ENCODE assay signal across 30 cellular contexts in genomic region chr14:95830386-95830785, GRCh38. TPM values are rescaled to one million over a fixed set of nuclear protein-coding genes. Genes with fewer than 3 reads are reported as not detected.
"Had no signal": no experiment of that assay in that cellular context is flagged by ENCODE, and none has a peak within 500 bp of the region (broad histone marks: within the 10 kb centered on the region; RNA-seq: fewer than 3 reads in every experiment).

No MANE protein-coding gene starts in this region.

- H3K27ac ChIP-seq: breast epithelium, colonic mucosa, KMS-11, Peyer's patch, RWPE1, SJSA1 had no signal

- H3K4me3 ChIP-seq: breast epithelium, colonic mucosa, Peyer's patch, SJSA1 had no signal

- H3K4me1 Mint-ChIP-seq: activated CD8-positive, alpha-beta memory T cell treated with anti-CD3 and anti-CD28 coated beads, Interleukin-2, amount 10 ng/mL, durations not matched to agents 7 days and 5 days; activated naive CD4-positive, alpha-beta T cell treated with anti-CD3 and anti-CD28 coated beads, Interleukin-2, amount 50 U/mL, for 24 hours had no signal

- H3K4me3 Mint-ChIP-seq: activated CD8-positive, alpha-beta memory T cell treated with anti-CD3 and anti-CD28 coated beads, Interleukin-2, amount 10 ng/mL, durations not matched to agents 7 days and 5 days; activated naive CD4-positive, alpha-beta T cell treated with anti-CD3 and anti-CD28 coated beads, Interleukin-2, amount 50 U/mL, for 24 hours; activated T-cell treated with anti-CD3 and anti-CD28 coated beads, Interleukin-2, amount 50 U/mL, for 24 hours; activated T-helper 1 cell treated with anti-CD3 and anti-CD28 coated beads, Interleukin-12 subunit alpha, Interleukin-12 subunit beta, Interleukin-2, Interleukin-4 antibody, amounts not matched to agents 30 ng/mL and 10 ng/mL and 1 ng/mL, durations not matched to agents 14 hours and 24 hours and 36 hours; T-helper 1 cell treated with Interleukin-12 subunit alpha and Interleukin-12 subunit beta and Interleukin-4 antibody, amounts not matched to agents 30 μg/mL and 1 μg/mL, for 36 hours; WTC11 had no signal

- H3K9me3 Mint-ChIP-seq: activated naive CD4-positive, alpha-beta T cell treated with anti-CD3 and anti-CD28 coated beads, Interleukin-2, amount 50 U/mL, for 24 hours; activated T-cell treated with anti-CD3 and anti-CD28 coated beads, Interleukin-2, amount 50 U/mL, for 24 hours; activated T-helper 1 cell treated with anti-CD3 and anti-CD28 coated beads, Interleukin-12 subunit alpha, Interleukin-12 subunit beta, Interleukin-2, Interleukin-4 antibody, amounts not matched to agents 30 ng/mL and 10 ng/mL and 1 ng/mL, durations not matched to agents 14 hours and 24 hours and 36 hours; T-helper 1 cell treated with Interleukin-12 subunit alpha and Interleukin-12 subunit beta and Interleukin-4 antibody, amounts not matched to agents 30 μg/mL and 1 μg/mL, for 36 hours had no signal

- H3K9me3 ChIP-seq: colonic mucosa, Peyer's patch, SJSA1 had no signal

- H3K36me3 ChIP-seq: breast epithelium, colonic mucosa, Peyer's patch, SJSA1 had no signal

- H3K4me1 ChIP-seq: breast epithelium, colonic mucosa, Peyer's patch, SJSA1 had no signal

- ATAC-seq: activated CD8-positive, alpha-beta memory T cell treated with anti-CD3 and anti-CD28 coated beads, Interleukin-2, amount 10 ng/mL, durations not matched to agents 7 days and 5 days; SK-N-SH treated with all-trans-retinoic acid at 6 μM for 48 hours; WTC11 had no signal

- DNase-seq: activated CD4-positive, alpha-beta T cell treated with anti-CD3 and anti-CD28 coated beads for 48 hours; activated CD4-positive, alpha-beta T cell treated with anti-CD3 and anti-CD28 coated beads, Interleukin-2, amount 50 U/mL, for 4 hours; activated CD4-positive, CD25-positive, alpha-beta regulatory T cell treated with anti-CD3 and anti-CD28 coated beads, Interleukin-2, amount 50 U/mL, for 72 hours; activated CD8-positive, alpha-beta memory T cell treated with anti-CD3 and anti-CD28 coated beads, Interleukin-2, amount 10 ng/mL, durations not matched to agents 7 days and 5 days; activated effector memory CD4-positive, alpha-beta T cell treated with Interleukin-2 at 50 U/mL for 16 hours; activated naive CD4-positive, alpha-beta T cell; activated T-cell treated with anti-CD3 and anti-CD28 coated beads, Interleukin-2, amount 50 U/mL, for 24 hours; aorta; caudate nucleus; colonic mucosa; MV-4-11; NCI-H1417; NCI-H1930; NCI-H2107; NCI-H446 treated with DMSO at 0.1 percent for 48 hours; NCI-H524 treated with DMSO at 0.1 percent for 48 hours; NCI-H82; Peyer's patch; Right ventricle myocardium superior; SW 1271 had no signal

- H3K27me3 Mint-ChIP-seq: activated CD8-positive, alpha-beta memory T cell treated with anti-CD3 and anti-CD28 coated beads, Interleukin-2, amount 10 ng/mL, durations not matched to agents 7 days and 5 days had no signal

- H3K36me3 Mint-ChIP-seq: activated CD8-positive, alpha-beta memory T cell treated with anti-CD3 and anti-CD28 coated beads, Interleukin-2, amount 10 ng/mL, durations not matched to agents 7 days and 5 days; activated naive CD4-positive, alpha-beta T cell treated with anti-CD3 and anti-CD28 coated beads, Interleukin-2, amount 50 U/mL, for 24 hours had no signal

- H3K27ac Mint-ChIP-seq: activated CD8-positive, alpha-beta memory T cell treated with anti-CD3 and anti-CD28 coated beads, Interleukin-2, amount 10 ng/mL, durations not matched to agents 7 days and 5 days; activated naive CD4-positive, alpha-beta T cell treated with anti-CD3 and anti-CD28 coated beads, Interleukin-2, amount 50 U/mL, for 24 hours; activated T-cell treated with anti-CD3 and anti-CD28 coated beads, Interleukin-2, amount 50 U/mL, for 24 hours; activated T-helper 1 cell treated with anti-CD3 and anti-CD28 coated beads, Interleukin-12 subunit alpha, Interleukin-12 subunit beta, Interleukin-2, Interleukin-4 antibody, amounts not matched to agents 30 ng/mL and 10 ng/mL and 1 ng/mL, durations not matched to agents 14 hours and 24 hours and 36 hours; T-helper 1 cell treated with Interleukin-12 subunit alpha and Interleukin-12 subunit beta and Interleukin-4 antibody, amounts not matched to agents 30 μg/mL and 1 μg/mL, for 36 hours; WTC11 had no signal

- H3K27me3 ChIP-seq: colonic mucosa, Peyer's patch, SJSA1 had no signal

RNA-seq across cellular contexts. Expression of gene TUNAR, which starts 46.2 kb away (rescaled TPM):
- total RNA-seq: activated CD8-positive, alpha-beta memory T cell treated with anti-CD3 and anti-CD28 coated beads, Interleukin-2, amount 10 ng/mL, durations not matched to agents 7 days and 5 days; activated T-helper 1 cell treated with anti-CD3 and anti-CD28 coated beads, Interleukin-12 subunit alpha, Interleukin-12 subunit beta, Interleukin-2, Interleukin-4 antibody, amounts not matched to agents 30 ng/mL and 10 ng/mL and 1 ng/mL, durations not matched to agents 14 hours and 24 hours and 36 hours; aorta; MCF 10A; Peyer's patch; Right ventricle myocardium superior; SJSA1 had no signal
- polyA plus RNA-seq: aorta had no signal
